In genomic region chr1:167456500-167456899, GRCh38 we compare ENCODE assay signal across 12 cellular contexts.
DNase-seq lines count a peak whose midpoint lies in the region; ATAC-seq and TF ChIP-seq lines count a peak whose summit lies in the region.
"Had no signal": no experiment of that assay in that cellular context is flagged by ENCODE, and none has a peak within 500 bp of the region (broad histone marks: within the 10 kb centered on the region; RNA-seq: fewer than 3 reads in every experiment).

No MANE protein-coding gene starts in this region.

- no peaks in the 10 kb centered on the region for H3K9me3 Mint-ChIP-seq in activated CD4-positive, alpha-beta T cell treated with anti-CD3 and anti-CD28 coated beads for 36 hours (ENCODE audit: low read depth)
- H3K9me3 Mint-ChIP-seq in effector memory CD8-positive, alpha-beta T cell: no peaks in the 10 kb centered on the region

- no peak for DNase-seq in activated CD4-positive, alpha-beta T cell treated with anti-CD3 and anti-CD28 coated beads for 36 hours
- no peak for DNase-seq in activated CD4-positive, alpha-beta T cell treated with anti-CD3 and anti-CD28 coated beads, Interleukin-2, amount 50 U/mL, for 1 hour
- DNase-seq in Peyer's patch (peak in 1 of 3 donors; percentile 39), spleen (no peak), SIG-M5 (lab: John Stamatoyannopoulos, UW) (no peak), DMS53 treated with DMSO at 0.1 percent for 48 hours (lab: John Stamatoyannopoulos, UW; ENCODE audit: unreplicated experiment) (no peak)
- DNase-seq in effector memory CD8-positive, alpha-beta T cell: no peak
- DNase-seq: NCI-H1436 had no signal

- CTCF ChIA-PET in activated CD4-positive, alpha-beta T cell treated with anti-CD3 and anti-CD28 coated beads for 36 hours (lab: Charles Lee): interaction anchor here (0.6 to 5.4 kb wide), 12 partner anchors 9 to 551 kb away, joined by 3 to 29 read pairs (median 8); partner anchors contain the start of gene CD247

- no peaks in the 10 kb centered on the region for H3K27me3 Mint-ChIP-seq in activated CD4-positive, alpha-beta T cell treated with anti-CD3 and anti-CD28 coated beads for 36 hours
- H3K27me3 Mint-ChIP-seq in effector memory CD8-positive, alpha-beta T cell: no peaks in the 10 kb centered on the region

- peak overlapping the region; percentile 74 for H3K27ac Mint-ChIP-seq in activated CD4-positive, alpha-beta T cell treated with anti-CD3 and anti-CD28 coated beads for 36 hours
- H3K27ac Mint-ChIP-seq in effector memory CD8-positive, alpha-beta T cell: peak overlapping the region; percentile 83 to 95

- H3K36me3 Mint-ChIP-seq in activated CD4-positive, alpha-beta T cell treated with anti-CD3 and anti-CD28 coated beads for 36 hours (ENCODE audit: low read depth): peaks cover 34% of the 10 kb centered on the region
- peaks cover 63% of the 10 kb centered on the region for H3K36me3 Mint-ChIP-seq in effector memory CD8-positive, alpha-beta T cell (ENCODE audit: insufficient read depth)

- 80 to 85% (median 85%) methylated on average over 4 of the region's 4 CpGs for WGBS in spleen, 5 donors

- H3K36me3 ChIP-seq in Peyer's patch: no peaks in the 10 kb centered on the region
- no peaks in the 10 kb centered on the region for H3K36me3 ChIP-seq in spleen
- H3K36me3 ChIP-seq: esophagus muscularis mucosa, HAP-1 had no signal

- H3K4me1 ChIP-seq in Peyer's patch: peaks cover 0 to 7% (median 2%) of the 10 kb centered on the region in 4 donors
- H3K4me1 ChIP-seq in spleen: peaks cover 0 to 75% (median 20%) of the 10 kb centered on the region in 6 donors

- no peak for TF ChIP-seq POLR2A in Peyer's patch (IDR thresholded peaks at IDR 0.05)
- TF ChIP-seq POLR2A in spleen (IDR thresholded peaks at IDR 0.05): no peak

- H3K4me3 Mint-ChIP-seq in activated CD4-positive, alpha-beta T cell treated with anti-CD3 and anti-CD28 coated beads for 36 hours: peak overlapping the region; percentile 75
- H3K4me3 Mint-ChIP-seq in effector memory CD8-positive, alpha-beta T cell: peak overlapping the region; percentile 88 to 91

- H3K4me1 Mint-ChIP-seq in activated CD4-positive, alpha-beta T cell treated with anti-CD3 and anti-CD28 coated beads for 36 hours: peaks cover 80% of the 10 kb centered on the region
- H3K4me1 Mint-ChIP-seq in effector memory CD8-positive, alpha-beta T cell (ENCODE audit: low read depth in 2 of 2): peaks cover 42 to 47% of the 10 kb centered on the region in 2 donors

- TF ChIP-seq CTCF in Peyer's patch (IDR thresholded peaks at IDR 0.05): no peak
- no peak for TF ChIP-seq CTCF in spleen (IDR thresholded peaks at IDR 0.05 in 8 of 11, conservative IDR thresholded peaks at IDR 0.05 in 3 of 11)

- POLR2A ChIA-PET in activated CD4-positive, alpha-beta T cell treated with anti-CD3 and anti-CD28 coated beads for 36 hours (lab: Charles Lee): interaction anchor here (0.7 to 3.3 kb wide), 9 partner anchors 9 to 193 kb away, joined by 3 to 17 read pairs (median 4); partner anchors contain the start of gene CD247

- no peaks in the 10 kb centered on the region for H3K27me3 ChIP-seq in Peyer's patch
- peaks cover 0 to 11% (median 0%) of the 10 kb centered on the region in 7 donors for H3K27me3 ChIP-seq in spleen (replicated peaks in 1 of 7)
- H3K27me3 ChIP-seq: esophagus muscularis mucosa had no signal

- H3K4me3 ChIP-seq in Peyer's patch (peak overlapping the region in 1 of 4 donors; percentile 72), spleen (peak overlapping the region in 3 of 8 donors; percentile 64 to 89 (median 76))
- H3K4me3 ChIP-seq: HAP-1 had no signal

- ATAC-seq in activated CD4-positive, alpha-beta T cell treated with anti-CD3 and anti-CD28 coated beads for 36 hours: no peak
- ATAC-seq in effector memory CD8-positive, alpha-beta T cell (replicated peaks): no peak
- ATAC-seq in GM21619 (IDR thresholded peaks at IDR 0.05; ENCODE audit: unreplicated experiment): no peak

- peak overlapping the region in 3 of 4 donors; percentile 46 to 78 (median 67) for H3K27ac ChIP-seq in Peyer's patch
- H3K27ac ChIP-seq in spleen: peak overlapping the region; percentile 59 to 92 (median 86)

- intact Hi-C loops in activated CD4-positive, alpha-beta T cell treated with anti-CD3 and anti-CD28 coated beads for 36 hours (cut with DNase I, micrococcal nuclease): loop anchor here (1.0 to 5.0 kb wide), 4 partner anchors 9 to 256 kb away; no protein-coding TSS in a partner anchor
- intact Hi-C loops in spleen (cut with DNase I; ENCODE audit: low total_unique reads): no loop called here

- no peaks in the 10 kb centered on the region for H3K9me3 ChIP-seq in Peyer's patch
- H3K9me3 ChIP-seq in spleen: no peaks in the 10 kb centered on the region
- H3K9me3 ChIP-seq: A549, esophagus muscularis mucosa, HAP-1 had no signal
